ENCODE assay signal across 25 cellular contexts in the genomic region with DNA sequence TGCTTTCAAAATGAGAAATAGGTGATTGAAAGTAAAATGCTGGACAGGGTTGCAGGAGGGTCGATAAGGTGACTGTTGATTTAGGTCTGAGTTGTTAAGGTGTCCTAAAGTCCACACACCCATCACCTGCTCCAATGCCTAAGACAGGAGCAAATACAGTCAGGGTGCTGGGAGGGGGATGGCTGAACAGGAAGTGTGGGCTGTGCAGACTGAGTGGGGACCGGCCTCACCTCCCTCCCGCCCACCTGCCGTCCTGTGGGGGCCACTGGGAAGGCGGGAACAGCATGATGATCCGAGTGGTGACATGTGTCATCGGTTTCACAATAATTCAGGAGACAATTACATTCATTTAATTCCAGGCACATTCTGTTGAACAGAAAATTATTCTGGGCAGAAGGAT.
"Had no signal": no experiment of that assay in that cellular context is flagged by ENCODE, and none has a peak within 500 bp of the region (broad histone marks: within the 10 kb centered on the region; RNA-seq: fewer than 3 reads in every experiment).

No MANE protein-coding gene starts in this region.

- H3K27ac ChIP-seq: esophagus squamous epithelium, gastrocnemius medialis, pancreas, skin epidermis, stomach, suprapubic skin, tibial nerve had no signal

- H3K4me1 ChIP-seq: esophagus squamous epithelium, gastrocnemius medialis, pancreas, stomach, suprapubic skin, tibial nerve had no signal

- H3K9me3 ChIP-seq: esophagus squamous epithelium, gastrocnemius medialis, pancreas, stomach, suprapubic skin, tibial nerve had no signal

- H3K36me3 ChIP-seq: esophagus squamous epithelium, gastrocnemius medialis, pancreas, suprapubic skin had no signal

- DNase-seq: activated B cell treated with CpG ODN at 0.5 μM for 24 hours; activated CD4-positive, alpha-beta T cell treated with anti-CD3 and anti-CD28 coated beads for 36 hours; activated CD4-positive, alpha-beta T cell treated with anti-CD3 and anti-CD28 coated beads, Interleukin-2, amount 50 U/mL, for 48 hours; activated effector memory CD4-positive, alpha-beta T cell treated with Interleukin-2 at 50 U/mL for 16 hours; activated naive CD4-positive, alpha-beta T cell treated with anti-CD3 and anti-CD28 coated beads for 36 hours; activated naive CD8-positive, alpha-beta T cell treated with anti-CD3 and anti-CD28 coated beads, Interleukin-2, amount 10 ng/mL, durations not matched to agents 7 days and 5 days; activated T-cell treated with anti-CD3 and anti-CD28 coated beads, Interleukin-2, amount 50 U/mL, for 72 hours; amniotic stem cell; cerebellar nuclear complex; cortex of kidney; endodermal cell; esophagus squamous epithelium; gastrocnemius medialis; hypothalamus; left cardiac atrium; midbrain; natural killer cell; pancreas; right cardiac atrium; stimulated activated CD4-positive, alpha-beta T cell treated with anti-CD3 and anti-CD28 coated beads, Interleukin-2, amount 100 ng/mL, for 24 hours; stomach had no signal

- H3K27me3 ChIP-seq: esophagus squamous epithelium, gastrocnemius medialis, pancreas, stomach, tibial nerve had no signal

- ATAC-seq: activated CD4-positive, alpha-beta T cell treated with anti-CD3 and anti-CD28 coated beads for 36 hours; activated T-cell treated with anti-CD3 and anti-CD28 coated beads, Interleukin-2, amount 50 U/mL, for 72 hours; gastrocnemius medialis; left cardiac atrium; natural killer cell; pancreas; right cardiac atrium; stimulated activated memory B cell treated with anti-CD40 and anti-IgM and Interleukin-4, amounts not matched to agents 10 μg/mL and 1 μg/mL and 100 μg/mL, for 72 hours had no signal

- H3K4me3 ChIP-seq: esophagus squamous epithelium, gastrocnemius medialis, pancreas, skin epidermis, stomach, suprapubic skin, tibial nerve had no signal
